In genomic region chr1:17128361-17128760, GRCh38 we compare ENCODE assay signal across 1 cellular context.
TF ChIP-seq lines count a peak whose summit lies in the region.

No MANE protein-coding gene starts in this region.

TF ChIP-seq in SK-N-SH, 30 proteins besides CTCF, POLR2A, EP300 and RAD21 (continued from another document):
- peak; percentile 64; the same call in 1 of the 2 replicates for TF ChIP-seq ZBTB33 (IDR thresholded peaks at IDR 0.05; ENCODE audit: borderline replicate concordance, low read depth)
- TF ChIP-seq NFIC (IDR thresholded peaks at IDR 0.05; ENCODE audit: borderline replicate concordance) = peak; percentile 93
- peak; percentile 98 for TF ChIP-seq TEAD4 (IDR thresholded peaks at IDR 0.05; ENCODE audit: borderline replicate concordance, insufficient read depth)
TF ChIP-seq in SK-N-SH: peak in this region for 16.
